ENCODE assay signal across 30 cellular contexts in the genomic region with DNA sequence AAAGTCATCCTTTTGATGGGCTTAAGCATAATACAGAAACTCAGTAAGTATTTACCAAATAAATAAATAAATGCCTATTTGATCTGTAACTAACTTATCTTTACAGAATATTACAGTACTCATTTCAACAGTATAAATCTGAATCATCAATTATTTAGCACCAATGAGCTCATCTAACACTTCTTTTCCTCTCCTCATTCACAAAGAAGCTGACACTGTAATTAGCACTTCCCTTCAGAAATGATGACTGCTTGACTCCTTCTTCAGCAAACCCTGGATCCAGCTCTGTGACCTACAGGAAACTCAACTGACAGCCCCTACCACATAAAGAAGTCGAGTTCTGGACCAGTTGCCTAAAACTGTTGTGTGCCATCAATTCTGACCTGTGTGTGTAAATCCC.
A peak's percentile ranks its signal among the peaks of the same experiment; 100 is the strongest.
DNase-seq lines count a peak whose midpoint lies in the region; ATAC-seq, FAIRE-seq and TF ChIP-seq lines count a peak whose summit lies in the region.
"Had no signal": no experiment of that assay in that cellular context is flagged by ENCODE, and none has a peak within 500 bp of the region (broad histone marks: within the 10 kb centered on the region; RNA-seq: fewer than 3 reads in every experiment).

No MANE protein-coding gene starts in this region.

- intact Hi-C loops in activated CD4-positive, alpha-beta T cell treated with anti-CD3 and anti-CD28 coated beads for 36 hours (cut with DNase I, micrococcal nuclease) = no loop called here

- peaks cover 24% of the 10 kb centered on the region for H3K36me3 Mint-ChIP-seq in activated CD4-positive, alpha-beta T cell treated with anti-CD3 and anti-CD28 coated beads for 36 hours (ENCODE audit: low read depth)
- H3K36me3 Mint-ChIP-seq in nephron progenitor cell (ENCODE audit: low read depth) = peaks cover 28% of the 10 kb centered on the region

- no peaks in the 10 kb centered on the region for H3K27me3 ChIP-seq in bronchial epithelial cell (ENCODE audit: control insufficient read depth, insufficient read depth, low read length)
- H3K27me3 ChIP-seq: colonic mucosa, MG63, SJCRH30, vagina had no signal

- FAIRE-seq in bronchial epithelial cell (lab: Jason Lieb, UNC) = no peak
- FAIRE-seq: A549, GM12878 had no signal

- ATAC-seq in activated CD4-positive, alpha-beta T cell treated with anti-CD3 and anti-CD28 coated beads for 36 hours = peak; percentile 55
- ATAC-seq in GM19395 (IDR thresholded peaks at IDR 0.05; ENCODE audit: unreplicated experiment) = no peak
- no peak for ATAC-seq in HG02610 (IDR thresholded peaks at IDR 0.05; ENCODE audit: unreplicated experiment)
- ATAC-seq: A549; effector memory CD8-positive, alpha-beta T cell; GM12878 had no signal

- peaks cover 61% of the 10 kb centered on the region for H3K4me1 Mint-ChIP-seq in activated CD4-positive, alpha-beta T cell treated with anti-CD3 and anti-CD28 coated beads for 36 hours
- peaks cover 49% of the 10 kb centered on the region for H3K4me1 Mint-ChIP-seq in nephron progenitor cell

- H3K27me3 Mint-ChIP-seq in activated CD4-positive, alpha-beta T cell treated with anti-CD3 and anti-CD28 coated beads for 36 hours = no peaks in the 10 kb centered on the region
- H3K27me3 Mint-ChIP-seq in nephron progenitor cell (ENCODE audit: low read depth, poor library complexity) = no peaks in the 10 kb centered on the region
- H3K27me3 Mint-ChIP-seq: activated naive CD4-positive, alpha-beta T cell treated with anti-CD3 and anti-CD28 coated beads, Interleukin-2, amount 10 ng/mL, durations not matched to agents 7 days and 5 days; effector memory CD8-positive, alpha-beta T cell; memory B cell had no signal

- no peak overlapping the region for H3K27ac Mint-ChIP-seq in activated CD4-positive, alpha-beta T cell treated with anti-CD3 and anti-CD28 coated beads for 36 hours
- H3K27ac Mint-ChIP-seq in nephron progenitor cell = peak overlapping the region; percentile 41
- H3K27ac Mint-ChIP-seq: activated naive CD4-positive, alpha-beta T cell treated with anti-CD3 and anti-CD28 coated beads, Interleukin-2, amount 10 ng/mL, durations not matched to agents 7 days and 5 days; activated T-helper 1 cell treated with anti-CD3 and anti-CD28 coated beads, Interleukin-12 subunit alpha, Interleukin-12 subunit beta, Interleukin-2, Interleukin-4 antibody, amounts not matched to agents 30 ng/mL and 10 ng/mL and 1 ng/mL, durations not matched to agents 14 hours and 24 hours and 36 hours; memory B cell had no signal

- no peaks in the 10 kb centered on the region for H3K36me3 ChIP-seq in bronchial epithelial cell (ENCODE audit: control insufficient read depth, insufficient read depth, low read length)
- H3K36me3 ChIP-seq: colonic mucosa, SJCRH30, vagina had no signal

- POLR2A ChIA-PET in activated CD4-positive, alpha-beta T cell treated with anti-CD3 and anti-CD28 coated beads for 36 hours (lab: Charles Lee) = no interaction called here

- no peak overlapping the region for H3K4me3 Mint-ChIP-seq in activated CD4-positive, alpha-beta T cell treated with anti-CD3 and anti-CD28 coated beads for 36 hours
- H3K4me3 Mint-ChIP-seq in nephron progenitor cell = no peak overlapping the region
- H3K4me3 Mint-ChIP-seq: activated naive CD4-positive, alpha-beta T cell treated with anti-CD3 and anti-CD28 coated beads, Interleukin-2, amount 10 ng/mL, durations not matched to agents 7 days and 5 days; activated T-helper 1 cell treated with anti-CD3 and anti-CD28 coated beads, Interleukin-12 subunit alpha, Interleukin-12 subunit beta, Interleukin-2, Interleukin-4 antibody, amounts not matched to agents 30 ng/mL and 10 ng/mL and 1 ng/mL, durations not matched to agents 14 hours and 24 hours and 36 hours; memory B cell had no signal

- H3K4me3 ChIP-seq in bronchial epithelial cell (ENCODE audit: low read depth, low read length) = no peak overlapping the region
- H3K4me3 ChIP-seq: A549, colonic mucosa, GM12878, MG63, SJCRH30, smooth muscle cell, vagina had no signal

- no peaks in the 10 kb centered on the region for H3K9me3 Mint-ChIP-seq in activated CD4-positive, alpha-beta T cell treated with anti-CD3 and anti-CD28 coated beads for 36 hours (ENCODE audit: low read depth)
- no peaks in the 10 kb centered on the region for H3K9me3 Mint-ChIP-seq in nephron progenitor cell
- H3K9me3 Mint-ChIP-seq: activated naive CD4-positive, alpha-beta T cell treated with anti-CD3 and anti-CD28 coated beads, Interleukin-2, amount 10 ng/mL, durations not matched to agents 7 days and 5 days; activated T-helper 1 cell treated with anti-CD3 and anti-CD28 coated beads, Interleukin-12 subunit alpha, Interleukin-12 subunit beta, Interleukin-2, Interleukin-4 antibody, amounts not matched to agents 30 ng/mL and 10 ng/mL and 1 ng/mL, durations not matched to agents 14 hours and 24 hours and 36 hours; effector memory CD8-positive, alpha-beta T cell; memory B cell had no signal

- CTCF ChIA-PET in activated CD4-positive, alpha-beta T cell treated with anti-CD3 and anti-CD28 coated beads for 36 hours (lab: Charles Lee) = interaction anchor here (0.7 kb wide), 1 partner anchor 31 kb away, joined by 3 read pairs; no protein-coding TSS in a partner anchor

- TF ChIP-seq CTCF in bronchial epithelial cell (IDR thresholded peaks at IDR 0.05; ENCODE audit: insufficient read depth, low read length, severe bottlenecking) = no peak
- no peak for TF ChIP-seq CTCF in nephron progenitor cell (IDR thresholded peaks at IDR 0.05)

- no peak for DNase-seq in activated CD4-positive, alpha-beta T cell treated with anti-CD3 and anti-CD28 coated beads for 36 hours
- no peak for DNase-seq in activated CD4-positive, alpha-beta T cell treated with anti-CD3 and anti-CD28 coated beads for 48 hours
- peak; percentile 16 for DNase-seq in COR-L47 (lab: John Stamatoyannopoulos, UW)
- peak; percentile 28 for DNase-seq in bronchial epithelial cell (ENCODE audit: low read depth)
- no peak for DNase-seq in nephron progenitor cell
- DNase-seq in NCI-H526 treated with DMSO at 0.1 percent for 48 hours (lab: John Stamatoyannopoulos, UW) = no peak
- DNase-seq: activated CD4-positive, alpha-beta T cell treated with anti-CD3 and anti-CD28 coated beads, Interleukin-2, amount 50 U/mL, for 1 hour; activated CD8-positive, alpha-beta memory T cell treated with anti-CD3 and anti-CD28 coated beads, Interleukin-2, amount 50 U/mL, for 4 hours; activated naive CD4-positive, alpha-beta T cell treated with anti-CD3 and anti-CD28 coated beads, Interleukin-2, amount 10 ng/mL, durations not matched to agents 7 days and 5 days; amniotic stem cell; colonic mucosa; DMS153; effector memory CD8-positive, alpha-beta T cell; H7; KG1; MG63; NCI-H1105 treated with DMSO at 0.1 percent for 48 hours; NCI-H2029; stimulated activated naive CD4-positive, alpha-beta T cell treated with Interleukin-2 at 50 U/mL for 16 hours; SW 1271; T-helper 9 cell had no signal

Comparison
In these comparisons a context has a peak if more than half of its experiments do, and no peak if none do; other contexts are left out.
1. DNase-seq: peak in COR-L47 (single experiment) and bronchial epithelial cell (single experiment); none in activated CD4-positive, alpha-beta T cell treated with anti-CD3 and anti-CD28 coated beads for 36 hours (single experiment), activated CD4-positive, alpha-beta T cell treated with anti-CD3 and anti-CD28 coated beads for 48 hours (single experiment), nephron progenitor cell (single experiment) and NCI-H526 treated with DMSO at 0.1 percent for 48 hours (single experiment).